In the genomic region with DNA sequence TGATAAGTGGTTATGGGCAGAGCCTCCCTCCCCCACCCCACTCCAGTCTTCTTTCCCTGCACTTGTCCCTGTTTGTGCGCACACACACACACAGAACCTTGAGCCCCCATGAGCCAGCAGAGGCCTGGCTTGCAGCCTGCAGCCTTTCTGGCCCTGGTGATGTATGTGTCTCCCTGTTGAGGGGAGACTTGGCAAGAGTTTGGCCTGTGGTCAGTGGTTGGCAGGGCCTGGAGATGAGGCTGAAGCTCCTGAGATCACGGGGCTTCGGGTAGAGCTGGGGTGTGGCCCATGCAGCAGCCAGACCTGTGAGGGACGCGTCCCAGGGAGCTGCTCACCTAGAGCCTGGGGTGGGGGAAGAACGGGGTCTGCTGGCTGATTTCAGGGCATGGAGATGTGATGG, we compare ENCODE assay signal across 1 cellular context.
TF ChIP-seq lines count a peak whose summit lies in the region.

No MANE protein-coding gene starts in this region.

TF ChIP-seq in HCT116, 20 proteins besides CTCF, POLR2A, EP300 and RAD21:
- no peak for TF ChIP-seq TCF7L2 (IDR thresholded peaks at IDR 0.05; ENCODE audit: borderline replicate concordance, extremely low read depth, insufficient read depth, insufficient read length)
- TF ChIP-seq ZNF274 (IDR thresholded peaks at IDR 0.05; ENCODE audit: low read depth, low read length): no peak
- TF ChIP-seq EZH2 (IDR thresholded peaks at IDR 0.05): no peak
- no peak for TF ChIP-seq SRF (IDR thresholded peaks at IDR 0.05; ENCODE audit: low read depth)
- no peak for TF ChIP-seq EZH2phosphoT487 (IDR thresholded peaks at IDR 0.05; ENCODE audit: borderline replicate concordance)
- no peak for TF ChIP-seq CBX3 (IDR thresholded peaks at IDR 0.05; ENCODE audit: low read depth)
- TF ChIP-seq, protein P1, sequence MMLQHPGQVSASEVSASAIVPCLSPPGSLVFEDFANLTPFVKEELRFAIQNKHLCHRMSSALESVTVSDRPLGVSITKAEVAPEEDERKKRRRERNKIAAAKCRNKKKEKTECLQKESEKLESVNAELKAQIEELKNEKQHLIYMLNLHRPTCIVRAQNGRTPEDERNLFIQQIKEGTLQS (IDR thresholded peaks at IDR 0.05): no peak
- no peak for TF ChIP-seq FOSL1 (IDR thresholded peaks at IDR 0.05; ENCODE audit: low read depth)
- no peak for TF ChIP-seq ZBTB33 (IDR thresholded peaks at IDR 0.05; ENCODE audit: extremely low read depth, insufficient replicate concordance, low read length)
- TF ChIP-seq EGR1 (IDR thresholded peaks at IDR 0.05; ENCODE audit: low read depth): no peak
- no peak for TF ChIP-seq ELF1 (IDR thresholded peaks at IDR 0.05; ENCODE audit: borderline replicate concordance, low read depth)
- no peak for TF ChIP-seq CEBPB (IDR thresholded peaks at IDR 0.05; ENCODE audit: low read depth)
- no peak for TF ChIP-seq YY1 (IDR thresholded peaks at IDR 0.05; ENCODE audit: extremely low read depth, insufficient replicate concordance, low read depth, low read length)
- TF ChIP-seq, protein P2, sequence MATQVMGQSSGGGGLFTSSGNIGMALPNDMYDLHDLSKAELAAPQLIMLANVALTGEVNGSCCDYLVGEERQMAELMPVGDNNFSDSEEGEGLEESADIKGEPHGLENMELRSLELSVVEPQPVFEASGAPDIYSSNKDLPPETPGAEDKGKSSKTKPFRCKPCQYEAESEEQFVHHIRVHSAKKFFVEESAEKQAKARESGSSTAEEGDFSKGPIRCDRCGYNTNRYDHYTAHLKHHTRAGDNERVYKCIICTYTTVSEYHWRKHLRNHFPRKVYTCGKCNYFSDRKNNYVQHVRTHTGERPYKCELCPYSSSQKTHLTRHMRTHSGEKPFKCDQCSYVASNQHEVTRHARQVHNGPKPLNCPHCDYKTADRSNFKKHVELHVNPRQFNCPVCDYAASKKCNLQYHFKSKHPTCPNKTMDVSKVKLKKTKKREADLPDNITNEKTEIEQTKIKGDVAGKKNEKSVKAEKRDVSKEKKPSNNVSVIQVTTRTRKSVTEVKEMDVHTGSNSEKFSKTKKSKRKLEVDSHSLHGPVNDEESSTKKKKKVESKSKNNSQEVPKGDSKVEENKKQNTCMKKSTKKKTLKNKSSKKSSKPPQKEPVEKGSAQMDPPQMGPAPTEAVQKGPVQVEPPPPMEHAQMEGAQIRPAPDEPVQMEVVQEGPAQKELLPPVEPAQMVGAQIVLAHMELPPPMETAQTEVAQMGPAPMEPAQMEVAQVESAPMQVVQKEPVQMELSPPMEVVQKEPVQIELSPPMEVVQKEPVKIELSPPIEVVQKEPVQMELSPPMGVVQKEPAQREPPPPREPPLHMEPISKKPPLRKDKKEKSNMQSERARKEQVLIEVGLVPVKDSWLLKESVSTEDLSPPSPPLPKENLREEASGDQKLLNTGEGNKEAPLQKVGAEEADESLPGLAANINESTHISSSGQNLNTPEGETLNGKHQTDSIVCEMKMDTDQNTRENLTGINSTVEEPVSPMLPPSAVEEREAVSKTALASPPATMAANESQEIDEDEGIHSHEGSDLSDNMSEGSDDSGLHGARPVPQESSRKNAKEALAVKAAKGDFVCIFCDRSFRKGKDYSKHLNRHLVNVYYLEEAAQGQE (IDR thresholded peaks at IDR 0.05; ENCODE audit: low read depth): no peak
- no peak for TF ChIP-seq MAX (IDR thresholded peaks at IDR 0.05)
- no peak for TF ChIP-seq SIN3A (IDR thresholded peaks at IDR 0.05; ENCODE audit: low read depth)
- no peak for TF ChIP-seq JUND (IDR thresholded peaks at IDR 0.05)
- no peak for TF ChIP-seq POLR2AphosphoS5 (IDR thresholded peaks at IDR 0.05; ENCODE audit: low read depth, low read length)
- no peak for TF ChIP-seq ZFX (IDR thresholded peaks at IDR 0.05)
- no peak for TF ChIP-seq SP1 (IDR thresholded peaks at IDR 0.05; ENCODE audit: low read depth)
